27 cellular contexts compared by ENCODE assay signal in the genomic region with DNA sequence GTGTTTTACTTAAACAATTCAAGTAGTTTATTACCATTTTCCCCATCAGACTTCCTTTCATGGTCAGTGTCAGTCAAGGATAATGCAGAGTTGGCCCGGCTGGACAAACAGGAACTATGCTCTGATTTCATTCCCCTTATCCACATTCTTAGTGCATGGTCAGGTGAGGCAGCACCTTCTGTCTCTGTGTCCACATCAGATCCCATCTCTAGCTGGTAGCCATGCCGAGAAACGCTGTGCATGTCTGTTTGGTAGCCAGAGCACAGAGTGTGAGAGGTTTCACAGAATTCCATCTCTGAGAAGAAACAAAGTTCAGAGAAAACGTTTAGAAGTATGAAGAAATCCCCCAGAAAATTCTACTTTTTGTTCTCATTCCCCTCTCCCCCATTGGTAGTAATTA.
"Had no signal": no experiment of that assay in that cellular context is flagged by ENCODE, and none has a peak within 500 bp of the region (broad histone marks: within the 10 kb centered on the region; RNA-seq: fewer than 3 reads in every experiment).

No MANE protein-coding gene starts in this region.

- H3K4me3 ChIP-seq: left lung, lower lobe of right lung, pancreas, prostate gland, skin epidermis, stomach, testis, thyroid gland, transverse colon, upper lobe of left lung, vagina had no signal

- H3K27me3 ChIP-seq: left lung, testis, thyroid gland, transverse colon, upper lobe of left lung, vagina had no signal

- H3K27ac ChIP-seq: left lung, lower lobe of right lung, pancreas, prostate gland, skin epidermis, stomach, testis, thyroid gland, transverse colon, upper lobe of left lung, vagina had no signal

- ATAC-seq: left colon; left lung; lower lobe of right lung; naive thymus-derived CD8-positive, alpha-beta T cell; pancreas; right cardiac atrium; sciatic nerve; stimulated activated naive B cell treated with anti-CD40 and anti-IgM and Interleukin-4, amounts not matched to agents 10 μg/mL and 1 μg/mL and 100 μg/mL, for 72 hours; stimulated activated naive CD8-positive, alpha-beta T cell treated with anti-CD3 and anti-CD28 coated beads, Interleukin-15, Interleukin-2, amounts not matched to agents 100 U/mL and 50 U/mL, for 24 hours had no signal

- H3K4me1 ChIP-seq: left lung, lower lobe of right lung, pancreas, prostate gland, stomach, testis, thyroid gland, transverse colon, upper lobe of left lung, vagina had no signal

- H3K36me3 ChIP-seq: left lung, lower lobe of right lung, pancreas, prostate gland, stomach, thyroid gland, transverse colon, upper lobe of left lung, vagina had no signal

- DNase-seq: immature natural killer cell; kidney; left colon; left lung; lower lobe of right lung; mammary epithelial cell; mesenchymal stem cell; naive thymus-derived CD8-positive, alpha-beta T cell; nucleus accumbens; pancreas; retina; right cardiac atrium; stimulated activated CD4-positive, alpha-beta T cell treated with anti-CD3 and anti-CD28 coated beads, Interleukin-12 subunit alpha, Interleukin-12 subunit beta, amount 100 ng/mL, for 4 hours; stimulated activated CD4-positive, alpha-beta T cell treated with anti-CD3 and anti-CD28 coated beads, Interleukin-15, amount 100 ng/mL, for 24 hours; stimulated activated CD4-positive, alpha-beta T cell treated with anti-CD3 and anti-CD28 coated beads, Interleukin-2, amount 100 ng/mL, for 24 hours; stimulated activated CD4-positive, alpha-beta T cell treated with anti-CD3 and anti-CD28 coated beads, Interleukin-4, amount 100 ng/mL, for 1 hour; stimulated activated naive B cell treated with anti-CD40 and anti-IgM and Interleukin-4, amounts not matched to agents 10 μg/mL and 1 μg/mL and 100 μg/mL, for 72 hours; stimulated activated naive CD8-positive, alpha-beta T cell treated with anti-CD3 and anti-CD28 coated beads, Interleukin-15, Interleukin-2, amounts not matched to agents 100 U/mL and 50 U/mL, for 24 hours; stomach; testis; thyroid gland; transverse colon; upper lobe of left lung had no signal

- H3K9me3 ChIP-seq: left lung, lower lobe of right lung, pancreas, prostate gland, stomach, testis, thyroid gland, transverse colon, upper lobe of left lung, vagina had no signal
